ENCODE assay signal across 19 cellular contexts in genomic region chr1:24707659-24708058, GRCh38. TPM values are rescaled to one million over a fixed set of nuclear protein-coding genes. Genes with fewer than 3 reads are reported as not detected.
DNase-seq lines count a peak whose midpoint lies in the region; FAIRE-seq and TF ChIP-seq lines count a peak whose summit lies in the region.
"Had no signal": no experiment of that assay in that cellular context is flagged by ENCODE, and none has a peak within 500 bp of the region (broad histone marks: within the 10 kb centered on the region; RNA-seq: fewer than 3 reads in every experiment).

No MANE protein-coding gene starts in this region.

- no peak overlapping the region for H4K91ac ChIP-seq in H1 (replicated peaks; ENCODE audit: insufficient read length, low read length)

- H3K4me2 ChIP-seq in H1 (ENCODE audit: insufficient read depth in 1 of 2, low read depth in 2 of 2, low read length in 2 of 2): no peak overlapping the region

- no peak for FAIRE-seq in RCC 7860 (lab: Jason Lieb, UNC)
- FAIRE-seq in H1 (lab: Jason Lieb, UNC): no peak
- FAIRE-seq: G401.6, GM19239 had no signal

- H3K79me2 ChIP-seq in H1 (ENCODE audit: control insufficient read depth in 1 of 2, insufficient read depth in 2 of 2, low read length in 2 of 2): no peaks in the 10 kb centered on the region

- H2AK5ac ChIP-seq in H1 (ENCODE audit: low read depth, low read length): no peak overlapping the region

- no peak overlapping the region for H2BK5ac ChIP-seq in H1 (ENCODE audit: low read depth, low read length)

- 80% methylated on average over 1 of the region's 4 CpGs; no CpG with 5 or more reads in 1 of the 2 experiments for WGBS in H1 (ENCODE audit: extremely low coverage in 1 of 2, insufficient coverage in 1 of 2, insufficient read length in 1 of 2, insufficient replicate concordance in 2 of 2, low coverage in 1 of 2, low lambda C conversion rate in 2 of 2, missing lambda C conversion rate in 1 of 2), 2 experiments

- 0 out of 2 replicates have a peak overlapping the region, but pooled peaks have one; percentile 27 for H2BK12ac ChIP-seq in H1 (ENCODE audit: low read depth, low read length)

- no peak overlapping the region for H3K18ac ChIP-seq in H1 (ENCODE audit: extremely low read depth, low read length)

- H3K4ac ChIP-seq in H1 (replicated peaks; ENCODE audit: insufficient read length, low read depth, low read length): no peak overlapping the region

- no peak overlapping the region for H3K27ac ChIP-seq in H1 (ENCODE audit: low read depth, low read length)
- H3K27ac ChIP-seq: coronary artery, HL-60 had no signal

- POLR2A ChIA-PET in activated CD4-positive, alpha-beta memory T cell treated with anti-CD3 and anti-CD28 coated beads for 36 hours (lab: Charles Lee): no interaction called here
- POLR2A ChIA-PET in activated CD4-positive, alpha-beta memory T cell treated with anti-CD3 and anti-CD28 coated beads, Interleukin-2, amount 10 ng/mL, durations not matched to agents 7 days and 5 days (lab: Charles Lee): interaction anchor here (3.0 kb wide), 1 partner anchor 11 kb away, joined by 11 read pairs; no protein-coding TSS in a partner anchor
- POLR2A ChIA-PET in H1 (lab: Charles Lee; ENCODE audit: partially characterized antibody): interaction anchor here (0.7 kb wide), 1 partner anchor 135 kb away, joined by 3 read pairs; no protein-coding TSS in a partner anchor

- no peaks in the 10 kb centered on the region for H3K23me2 ChIP-seq in H1 (ENCODE audit: low read depth, low read length)

- no peak overlapping the region for H2AFZ ChIP-seq in H1 (ENCODE audit: low read length)

- TF ChIP-seq POLR2A in H1 (IDR thresholded peaks at IDR 0.05; ENCODE audit: control extremely low read depth in 1 of 2, low read depth in 2 of 2, low read length in 2 of 2): no peak

- no peak overlapping the region for H2BK20ac ChIP-seq in H1 (ENCODE audit: low read length)

- no peaks in the 10 kb centered on the region for H3K36me3 ChIP-seq in H1 (ENCODE audit: control insufficient read depth in 2 of 4, insufficient read depth in 4 of 4, low read length in 3 of 4)
- no peaks in the 10 kb centered on the region for H3K36me3 ChIP-seq in H7 (replicated peaks; ENCODE audit: control insufficient read depth, insufficient read depth, low read length)

- H3K4me3 Mint-ChIP-seq in activated CD4-positive, alpha-beta memory T cell treated with anti-CD3 and anti-CD28 coated beads for 36 hours: no peak overlapping the region
- H3K4me3 Mint-ChIP-seq in activated CD4-positive, alpha-beta memory T cell treated with anti-CD3 and anti-CD28 coated beads, Interleukin-2, amount 10 ng/mL, durations not matched to agents 7 days and 5 days: no peak overlapping the region

- peaks cover 16% of the 10 kb centered on the region for H3K4me1 Mint-ChIP-seq in activated CD4-positive, alpha-beta memory T cell treated with anti-CD3 and anti-CD28 coated beads for 36 hours (ENCODE audit: low read depth)
- H3K4me1 Mint-ChIP-seq in activated CD4-positive, alpha-beta memory T cell treated with anti-CD3 and anti-CD28 coated beads, Interleukin-2, amount 10 ng/mL, durations not matched to agents 7 days and 5 days: peaks cover 49% of the 10 kb centered on the region

- H3K36me3 Mint-ChIP-seq in activated CD4-positive, alpha-beta memory T cell treated with anti-CD3 and anti-CD28 coated beads for 36 hours: no peaks in the 10 kb centered on the region
- H3K36me3 Mint-ChIP-seq in activated CD4-positive, alpha-beta memory T cell treated with anti-CD3 and anti-CD28 coated beads, Interleukin-2, amount 10 ng/mL, durations not matched to agents 7 days and 5 days (ENCODE audit: low read depth): no peaks in the 10 kb centered on the region

- no peak for TF ChIP-seq RAD21 in H1 (IDR thresholded peaks at IDR 0.05 in 1 of 2, conservative IDR thresholded peaks at IDR 0.05 in 1 of 2; ENCODE audit: low read depth in 2 of 2, low read length in 2 of 2)

- TF ChIP-seq CTCF in H1 (IDR thresholded peaks at IDR 0.05; ENCODE audit: control extremely low read depth in 1 of 3, insufficient read depth in 1 of 3, low read depth in 1 of 3, low read length in 3 of 3): no peak

- TF ChIP-seq EP300 in H1 (IDR thresholded peaks at IDR 0.05; ENCODE audit: borderline replicate concordance in 1 of 2, low read depth in 2 of 2, low read length in 2 of 2): no peak

- H3K9me3 ChIP-seq in H1 (ENCODE audit: insufficient read depth in 2 of 2, low read depth in 1 of 2, low read length in 1 of 2): no peaks in the 10 kb centered on the region

- no peak overlapping the region for H3K9ac ChIP-seq in H1 (replicated peaks in 1 of 4; ENCODE audit: extremely low read depth in 1 of 4, low read depth in 3 of 4, low read length in 3 of 4)

- peak; percentile 18 for DNase-seq in activated CD4-positive, alpha-beta memory T cell treated with anti-CD3 and anti-CD28 coated beads for 36 hours
- no peak for DNase-seq in activated CD4-positive, alpha-beta memory T cell treated with anti-CD3 and anti-CD28 coated beads, Interleukin-2, amount 10 ng/mL, durations not matched to agents 7 days and 5 days
- DNase-seq in RCC 7860 (ENCODE audit: low spot score) (peak; percentile 72), H1 (ENCODE audit: low read depth in 1 of 2, low spot score in 2 of 2) (no peak), renal cortical epithelial cell (ENCODE audit: low read depth) (peak; percentile 53), H7 (no peak), NCI-H1436 (lab: John Stamatoyannopoulos, UW) (no peak), NCI-H1930 (lab: John Stamatoyannopoulos, UW) (no peak)
- DNase-seq: ACHN; activated effector memory CD4-positive, alpha-beta T cell treated with Interleukin-2 at 50 U/mL for 16 hours; amygdala; COR-L47; hippocampal formation; NCI-H1694; stimulated activated naive CD8-positive, alpha-beta T cell treated with anti-CD3 and anti-CD28 coated beads, Interleukin-15, Interleukin-2, amounts not matched to agents 100 U/mL and 50 U/mL, for 24 hours had no signal

- H3K27ac Mint-ChIP-seq in activated CD4-positive, alpha-beta memory T cell treated with anti-CD3 and anti-CD28 coated beads for 36 hours: no peak overlapping the region
- H3K27ac Mint-ChIP-seq in activated CD4-positive, alpha-beta memory T cell treated with anti-CD3 and anti-CD28 coated beads, Interleukin-2, amount 10 ng/mL, durations not matched to agents 7 days and 5 days: no peak overlapping the region

- no peak overlapping the region for H3K14ac ChIP-seq in H1 (ENCODE audit: insufficient read length)

- no peak overlapping the region for H3K56ac ChIP-seq in H1 (replicated peaks; ENCODE audit: insufficient read length, low read depth, low read length)

- intact Hi-C loops in activated CD4-positive, alpha-beta memory T cell treated with anti-CD3 and anti-CD28 coated beads for 36 hours (cut with micrococcal nuclease): no loop called here

- H3K79me1 ChIP-seq in H1 (ENCODE audit: low read depth, low read length): no peaks in the 10 kb centered on the region

- no peak overlapping the region for H3K23ac ChIP-seq in H1 (ENCODE audit: insufficient read length)

- no peaks in the 10 kb centered on the region for H3K9me3 Mint-ChIP-seq in activated CD4-positive, alpha-beta memory T cell treated with anti-CD3 and anti-CD28 coated beads for 36 hours
- H3K9me3 Mint-ChIP-seq in activated CD4-positive, alpha-beta memory T cell treated with anti-CD3 and anti-CD28 coated beads, Interleukin-2, amount 10 ng/mL, durations not matched to agents 7 days and 5 days: no peaks in the 10 kb centered on the region

- H3K4me1 ChIP-seq in H1 (replicated peaks in 1 of 4; ENCODE audit: control insufficient read depth in 3 of 4, insufficient read depth in 4 of 4, low read length in 3 of 4): peaks cover 5 to 8% (median 6%) of the 10 kb centered on the region in 4 experiments; a peak in 5 of 7 replicates

- H2BK120ac ChIP-seq in H1 (replicated peaks; ENCODE audit: low read depth, low read length): no peak overlapping the region

- no peaks in the 10 kb centered on the region for H4K20me1 ChIP-seq in H1 (replicated peaks in 1 of 2; ENCODE audit: control insufficient read depth in 1 of 2, insufficient read depth in 2 of 2, low read length in 2 of 2)

- no peak overlapping the region for H2BK15ac ChIP-seq in H1 (ENCODE audit: low read length)

- H4K8ac ChIP-seq in H1 (ENCODE audit: extremely low read depth, insufficient read depth, low read length): no peak overlapping the region

- CTCF ChIA-PET in activated CD4-positive, alpha-beta memory T cell treated with anti-CD3 and anti-CD28 coated beads for 36 hours (lab: Charles Lee): interaction anchor here (0.8 to 1.4 kb wide), 2 partner anchors 19 to 127 kb away, joined by 4 to 7 read pairs; no protein-coding TSS in a partner anchor
- CTCF ChIA-PET in activated CD4-positive, alpha-beta memory T cell treated with anti-CD3 and anti-CD28 coated beads, Interleukin-2, amount 10 ng/mL, durations not matched to agents 7 days and 5 days (lab: Charles Lee): interaction anchor here (1.0 kb wide), 1 partner anchor 19 kb away, joined by 3 read pairs; no protein-coding TSS in a partner anchor
- CTCF ChIA-PET in H1 (lab: Charles Lee; ENCODE audit: partially characterized antibody): no interaction called here

- H3K27me3 ChIP-seq in H1 (replicated peaks in 1 of 4; ENCODE audit: control insufficient read depth in 3 of 4, extremely low read depth in 1 of 4, insufficient read depth in 3 of 4, low read length in 3 of 4): no peaks in the 10 kb centered on the region
- H3K27me3 ChIP-seq in H7 (ENCODE audit: control insufficient read depth, insufficient read depth, low read length): no peaks in the 10 kb centered on the region

- no peak overlapping the region for H4K5ac ChIP-seq in H1 (ENCODE audit: insufficient read length, low read depth, low read length)

- no peak overlapping the region for H3K4me3 ChIP-seq in H1 (ENCODE audit: extremely low read depth in 1 of 4, insufficient read depth in 2 of 4, low read depth in 3 of 4, low read length in 4 of 4)
- no peak overlapping the region for H3K4me3 ChIP-seq in H7 (ENCODE audit: insufficient read depth, low read depth, low read length)
- H3K4me3 ChIP-seq: coronary artery had no signal

- H3K27me3 Mint-ChIP-seq in activated CD4-positive, alpha-beta memory T cell treated with anti-CD3 and anti-CD28 coated beads for 36 hours: no peaks in the 10 kb centered on the region
- H3K27me3 Mint-ChIP-seq in activated CD4-positive, alpha-beta memory T cell treated with anti-CD3 and anti-CD28 coated beads, Interleukin-2, amount 10 ng/mL, durations not matched to agents 7 days and 5 days: no peaks in the 10 kb centered on the region

RNA-seq across cellular contexts. Expression of gene CLIC4, which starts 37.6 kb away (rescaled TPM):
- total RNA-seq in activated CD4-positive, alpha-beta memory T cell treated with anti-CD3 and anti-CD28 coated beads for 36 hours: 10 to 100 TPM; 25.5 to 26.3 TPM
- 10 to 100 TPM; 28.9 to 30.6 TPM for total RNA-seq in activated CD4-positive, alpha-beta memory T cell treated with anti-CD3 and anti-CD28 coated beads, Interleukin-2, amount 10 ng/mL, durations not matched to agents 7 days and 5 days
- total RNA-seq in H1 (2021; fragmentation: NEBNext Ultra II Directional; extraction: Animal tissue kit (Norgen Biotek cat#: 25700)): 281 and 293 TPM in 2 replicates
- polyA plus RNA-seq in H1 (2011; rRNA removed): 75.1 and 77.5 TPM in 2 replicates
- polyA plus RNA-seq in H1 (2011; cell fraction: cytosol; rRNA removed): 106 TPM
- 36.4 TPM for polyA plus RNA-seq in H1 (2011; cell fraction: nucleus; rRNA removed)
- 90.8 to 156 TPM (median 113 TPM) in 4 replicates for polyA plus RNA-seq in H1 (2012, experiment 1 of 2)
- 23.0 TPM for polyA plus RNA-seq in H1 (2012, experiment 2 of 2)
- polyA plus RNA-seq in H1 (2013, experiment 1 of 2): 121 TPM
- polyA plus RNA-seq in H1 (2013, experiment 2 of 2): 134 TPM
- 54.2 and 97.8 TPM in 2 replicates for polyA minus RNA-seq in H1 (2011; rRNA and poly(A)+ RNA removed)
- 103 TPM for polyA minus RNA-seq in H1 (2011; cell fraction: cytosol; rRNA and poly(A)+ RNA removed)
- 90.3 TPM for polyA minus RNA-seq in H1 (2011; cell fraction: nucleus; rRNA and poly(A)+ RNA removed)
- 309 and 384 TPM in 2 replicates for total RNA-seq in renal cortical epithelial cell
- 243 and 293 TPM in 2 replicates for total RNA-seq in H7 (2014; rRNA removed; shearing (Covaris generic))

Comparison
In these comparisons a context has a peak if more than half of its experiments do, and no peak if none do; other contexts are left out.
1. DNase-seq: peak in activated CD4-positive, alpha-beta memory T cell treated with anti-CD3 and anti-CD28 coated beads for 36 hours (single experiment), RCC 7860 (single experiment) and renal cortical epithelial cell (single experiment); none in activated CD4-positive, alpha-beta memory T cell treated with anti-CD3 and anti-CD28 coated beads, Interleukin-2, amount 10 ng/mL, durations not matched to agents 7 days and 5 days (single experiment), H1 (0 of 2), H7 (single experiment), NCI-H1436 (single experiment) and NCI-H1930 (0 of 2).